ENCODE assay signal across 2 cellular contexts in the genomic region with DNA sequence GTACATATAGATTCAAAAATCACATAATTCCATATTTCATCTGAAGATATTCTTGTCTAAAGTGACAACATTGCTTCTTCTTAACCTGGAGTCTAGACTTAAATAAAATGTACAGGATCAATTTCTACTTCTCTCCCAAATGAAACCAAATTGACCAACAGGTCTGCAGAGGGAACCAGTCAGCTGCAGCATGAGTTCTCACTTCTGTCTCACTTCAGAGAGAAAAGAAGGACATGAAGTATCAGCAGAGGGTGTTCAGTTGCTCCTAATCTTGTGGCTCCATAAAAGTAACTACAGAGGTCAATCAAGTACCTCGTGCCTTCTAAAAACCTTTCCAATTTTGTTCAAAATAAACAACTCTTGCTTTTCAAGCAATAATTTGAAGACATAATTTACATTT.
TF ChIP-seq lines count a peak whose summit lies in the region.

No MANE protein-coding gene starts in this region.

TF ChIP-seq in HCT116, 20 proteins besides CTCF, POLR2A, EP300 and RAD21:
- TF ChIP-seq TCF7L2 (IDR thresholded peaks at IDR 0.05; ENCODE audit: borderline replicate concordance, extremely low read depth, insufficient read depth, insufficient read length) (no peak), ZNF274 (IDR thresholded peaks at IDR 0.05; ENCODE audit: low read depth, low read length) (peak; percentile 65)

TF ChIP-seq in H1, 55 proteins besides CTCF, POLR2A, EP300 and RAD21:
- TF ChIP-seq JUN (IDR thresholded peaks at IDR 0.05; ENCODE audit: low read depth, low read length) = no peak
- no peak for TF ChIP-seq SRF (IDR thresholded peaks at IDR 0.05; ENCODE audit: low read depth, low read length)
- TF ChIP-seq ZNF274 (IDR thresholded peaks at IDR 0.05; ENCODE audit: borderline replicate concordance, extremely low read depth, low read length) = peak; percentile 72
- TF ChIP-seq POU5F1 (IDR thresholded peaks at IDR 0.05; ENCODE audit: low read depth, low read length) = no peak
